In the genomic region with DNA sequence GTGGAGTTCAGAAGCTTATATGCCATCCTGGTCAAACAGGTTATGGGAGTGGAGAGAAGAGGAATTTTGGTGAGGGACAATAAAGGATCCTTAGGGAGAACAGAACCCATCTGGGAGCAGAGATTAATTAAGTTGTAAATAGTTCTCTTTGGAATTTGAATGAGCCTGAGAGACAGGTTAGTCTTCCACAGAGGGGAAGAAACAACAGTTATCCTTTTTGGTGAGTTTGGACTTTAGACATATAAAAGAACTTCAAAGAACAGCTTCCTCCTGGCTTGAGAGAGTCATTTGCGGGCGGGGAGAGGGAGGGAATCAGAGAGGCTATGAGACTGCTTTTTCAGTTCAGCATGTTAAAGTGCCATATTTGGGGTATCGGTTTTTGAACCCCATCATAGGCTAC, we compare ENCODE assay signal across 19 cellular contexts.
"Had no signal": no experiment of that assay in that cellular context is flagged by ENCODE, and none has a peak within 500 bp of the region (broad histone marks: within the 10 kb centered on the region; RNA-seq: fewer than 3 reads in every experiment).

No MANE protein-coding gene starts in this region.

- H3K27ac Mint-ChIP-seq: immature natural killer cell; naive thymus-derived CD4-positive, alpha-beta T cell; type B pancreatic cell had no signal

- H3K36me3 Mint-ChIP-seq: naive thymus-derived CD4-positive, alpha-beta T cell; type B pancreatic cell had no signal

- H3K27ac ChIP-seq: heart left ventricle, neutrophil, right atrium auricular region, suprapubic skin, thyroid gland had no signal

- ATAC-seq: esophagus mucosa; heart left ventricle; left cardiac atrium; left ventricle myocardium superior; naive thymus-derived CD4-positive, alpha-beta T cell had no signal

- H3K4me1 Mint-ChIP-seq: immature natural killer cell had no signal

- H3K4me3 Mint-ChIP-seq: immature natural killer cell; naive thymus-derived CD4-positive, alpha-beta T cell; type B pancreatic cell had no signal

- H3K9me3 Mint-ChIP-seq: type B pancreatic cell had no signal

- H3K4me1 ChIP-seq: heart left ventricle, right atrium auricular region, suprapubic skin, thyroid gland had no signal

- H3K27me3 ChIP-seq: heart left ventricle, neutrophil, right atrium auricular region, suprapubic skin, thyroid gland had no signal

- H3K9me3 ChIP-seq: neutrophil, suprapubic skin, thyroid gland had no signal

- H3K4me3 ChIP-seq: heart left ventricle, lung, right atrium auricular region, suprapubic skin, thyroid gland had no signal

- DNase-seq: effector memory CD4-positive, alpha-beta T cell; heart left ventricle; hypothalamus; immature natural killer cell; kidney; left cardiac atrium; left ventricle myocardium superior; mesenchymal stem cell; naive thymus-derived CD4-positive, alpha-beta T cell; small intestine; stimulated activated CD4-positive, alpha-beta T cell treated with anti-CD3 and anti-CD28 coated beads, Interleukin-2, amount 100 ng/mL, for 48 hours; stimulated activated naive CD4-positive, alpha-beta T cell treated with Interleukin-2 at 50 U/mL for 16 hours; thyroid gland had no signal

- H3K27me3 Mint-ChIP-seq: naive thymus-derived CD4-positive, alpha-beta T cell; type B pancreatic cell had no signal

- H3K36me3 ChIP-seq: heart left ventricle, neutrophil, right atrium auricular region, suprapubic skin, thyroid gland had no signal
